9 cellular contexts compared by ENCODE assay signal in genomic region chr12:55142896-55143870, GRCh38. TPM values are rescaled to one million over a fixed set of nuclear protein-coding genes. Genes with fewer than 3 reads are reported as not detected.
A peak's percentile ranks its signal among the peaks of the same experiment; 100 is the strongest.
DNase-seq lines count a peak whose midpoint lies in the region; ATAC-seq and TF ChIP-seq lines count a peak whose summit lies in the region.
"Had no signal": no experiment of that assay in that cellular context is flagged by ENCODE, and none has a peak within 500 bp of the region (broad histone marks: within the 10 kb centered on the region; RNA-seq: fewer than 3 reads in every experiment).

No MANE protein-coding gene starts in this region.

- no peak overlapping the region for H3K27ac ChIP-seq in SU-DHL-6 (ENCODE audit: low read depth, low read length)
- no peak overlapping the region for H3K27ac ChIP-seq in lower lobe of right lung
- H3K27ac ChIP-seq in thoracic aorta: no peak overlapping the region

- peak; percentile 41 for DNase-seq in A172 (ENCODE audit: low spot score)
- peak; percentile 44 for DNase-seq in GM03348 (ENCODE audit: low spot score)
- peak; percentile 66 for DNase-seq in NB4 (ENCODE audit: low read depth)
- DNase-seq in cerebellum (ENCODE audit: low spot score): peak; percentile 1
- no peak for DNase-seq in lower lobe of right lung
- DNase-seq in thoracic aorta (ENCODE audit: low spot score): no peak

- no peaks in the 10 kb centered on the region for H4K20me1 ChIP-seq in SU-DHL-6 (ENCODE audit: low read depth, low read length)

- H3F3A ChIP-seq in SU-DHL-6 (ENCODE audit: insufficient read depth): no peaks in the 10 kb centered on the region; the same call in 1 of the 2 replicates

- TF ChIP-seq CTCF in NB4 (IDR thresholded peaks at IDR 0.05; ENCODE audit: low read depth, low read length) (peak; percentile 93), SU-DHL-6 (IDR thresholded peaks at IDR 0.05; ENCODE audit: insufficient read depth, low read length, poor library complexity, severe bottlenecking) (peak; percentile 55), lower lobe of right lung (IDR thresholded peaks at IDR 0.05) (peak; percentile 67), thoracic aorta (IDR thresholded peaks at IDR 0.05) (peak; percentile 29)

- H3K9me3 ChIP-seq in SU-DHL-6 (ENCODE audit: insufficient read depth, low read length): no peaks in the 10 kb centered on the region
- no peaks in the 10 kb centered on the region for H3K9me3 ChIP-seq in lower lobe of right lung
- H3K9me3 ChIP-seq in thoracic aorta: no peaks in the 10 kb centered on the region

- no peak overlapping the region for H3K9ac ChIP-seq in SU-DHL-6 (ENCODE audit: low read length)

- H3K9me2 ChIP-seq in SU-DHL-6 (replicated peaks; ENCODE audit: insufficient read depth, low read length): no peaks in the 10 kb centered on the region

- no peaks in the 10 kb centered on the region for H3K36me3 ChIP-seq in SU-DHL-6 (ENCODE audit: low read length)
- no peaks in the 10 kb centered on the region for H3K36me3 ChIP-seq in lower lobe of right lung
- no peaks in the 10 kb centered on the region for H3K36me3 ChIP-seq in thoracic aorta

- H2AFZ ChIP-seq in SU-DHL-6 (ENCODE audit: low read depth, low read length, severe bottlenecking): no peak overlapping the region

- no peaks in the 10 kb centered on the region for H3K4me1 ChIP-seq in lower lobe of right lung
- H3K4me1 ChIP-seq in thoracic aorta (ENCODE audit: control insufficient read depth in 1 of 2, low read depth in 2 of 2): no peaks in the 10 kb centered on the region

- H3K27me3 ChIP-seq in SU-DHL-6 (ENCODE audit: low read length): no peaks in the 10 kb centered on the region
- no peaks in the 10 kb centered on the region for H3K27me3 ChIP-seq in lower lobe of right lung (ENCODE audit: low read depth)
- H3K27me3 ChIP-seq in thoracic aorta (replicated peaks; ENCODE audit: insufficient read depth): no peaks in the 10 kb centered on the region

- H3K4me2 ChIP-seq in SU-DHL-6 (ENCODE audit: low read depth, low read length, poor library complexity, severe bottlenecking): no peak overlapping the region

- no peak overlapping the region for H3K4me3 ChIP-seq in NB4 (ENCODE audit: low read depth, low read length)
- no peak overlapping the region for H3K4me3 ChIP-seq in SU-DHL-6 (ENCODE audit: insufficient read depth, low read length, poor library complexity, severe bottlenecking)
- no peak overlapping the region for H3K4me3 ChIP-seq in lower lobe of right lung
- no peak overlapping the region for H3K4me3 ChIP-seq in thoracic aorta

- H3K79me2 ChIP-seq in SU-DHL-6 (ENCODE audit: insufficient read depth, low read length): no peaks in the 10 kb centered on the region

- TF ChIP-seq POLR2A in NB4 (IDR thresholded peaks at IDR 0.05; ENCODE audit: extremely low read depth, insufficient read length): no peak

- intact Hi-C loops in lower lobe of right lung (cut with DNase I): no loop called here

- peak in 1 of 2 donors; percentile 46 for ATAC-seq in lower lobe of right lung
- ATAC-seq in thoracic aorta (ENCODE audit: insufficient number of reproducible peaks, low FRiP score, low read depth): no peak
- no peak for ATAC-seq in HG02759 (IDR thresholded peaks at IDR 0.05; ENCODE audit: unreplicated experiment)
- ATAC-seq: left colon had no signal

RNA-seq across cellular contexts. Expression of gene OR9K2, which starts 17.0 kb away (rescaled TPM):
- not detected in 2 replicates for total RNA-seq in A172 (2014; rRNA removed; shearing (Covaris generic))
- total RNA-seq in cerebellum (not detected), lower lobe of right lung (not detected), thoracic aorta (not detected)
- total RNA-seq: left colon had no signal

Comparison
In these comparisons a context has a peak if more than half of its experiments do, and no peak if none do; other contexts are left out.
1. DNase-seq: peak in A172 (single experiment), GM03348 (single experiment), NB4 (single experiment) and cerebellum (single experiment); none in lower lobe of right lung (single experiment) and thoracic aorta (single experiment).
2. CTCF ChIP-seq: peak in every context shown above with its lines; median percentile 93 in NB4; 67 in lower lobe of right lung; 55 in SU-DHL-6; 29 in thoracic aorta.